Comparison of ENCODE assay signal across 9 cellular contexts in genomic region chr3:136279092-136279491, GRCh38.
"Had no signal": no experiment of that assay in that cellular context is flagged by ENCODE, and none has a peak within 500 bp of the region (broad histone marks: within the 10 kb centered on the region; RNA-seq: fewer than 3 reads in every experiment).

No MANE protein-coding gene starts in this region.

- DNase-seq: GM23248, GOT3, H7, KG1 had no signal

- H3K27ac ChIP-seq: GM23248, HL-60 had no signal

- H3K4me3 Mint-ChIP-seq: IgD-negative memory B cell had no signal

- H3K4me3 ChIP-seq: GM23248, HAP-1 had no signal

- ATAC-seq: HCT116, HepG2 had no signal

- FAIRE-seq: HepG2 had no signal

- H3K9ac ChIP-seq: GM23248 had no signal

- H2AFZ ChIP-seq: GM23248 had no signal

- H3K27ac Mint-ChIP-seq: IgD-negative memory B cell had no signal

- H3K27me3 Mint-ChIP-seq: IgD-negative memory B cell had no signal

- H3K4me1 ChIP-seq: HAP-1 had no signal
